In genomic region chr11:77775941-77776340, GRCh38 we compare ENCODE assay signal across 17 cellular contexts.
"Had no signal": no experiment of that assay in that cellular context is flagged by ENCODE, and none has a peak within 500 bp of the region (broad histone marks: within the 10 kb centered on the region; RNA-seq: fewer than 3 reads in every experiment).

No MANE protein-coding gene starts in this region.

- DNase-seq: activated CD4-positive, alpha-beta memory T cell treated with anti-CD3 and anti-CD28 coated beads for 36 hours; activated CD4-positive, CD25-positive, alpha-beta regulatory T cell; activated gamma-delta T cell treated with Interleukin-2 at 50 U/mL for 16 hours; activated naive CD4-positive, alpha-beta T cell treated with anti-CD3 and anti-CD28 coated beads, Interleukin-2, amount 10 ng/mL, durations not matched to agents 7 days and 5 days; activated naive CD8-positive, alpha-beta T cell treated with anti-CD3 and anti-CD28 coated beads for 36 hours; activated T-cell treated with anti-CD3 and anti-CD28 coated beads for 4 hours; activated T-cell treated with anti-CD3 and anti-CD28 coated beads, Interleukin-2, amount 50 U/mL, for 48 hours; cerebellar nuclear complex; NCI-H1105; NCI-H1436 treated with DMSO at 0.1 percent for 48 hours; NCI-H187; NCI-H510A treated with DMSO at 0.1 percent for 48 hours; T-helper 17 cell; T-helper 9 cell had no signal

- H3K9me3 Mint-ChIP-seq: activated CD4-positive, alpha-beta memory T cell treated with anti-CD3 and anti-CD28 coated beads for 36 hours; activated CD4-positive, alpha-beta T cell treated with anti-CD3 and anti-CD28 coated beads, Interleukin-2, amount 10 ng/mL, durations not matched to agents 7 days and 5 days; activated naive CD4-positive, alpha-beta T cell treated with anti-CD3 and anti-CD28 coated beads, Interleukin-2, amount 10 ng/mL, durations not matched to agents 7 days and 5 days; activated naive CD8-positive, alpha-beta T cell treated with anti-CD3 and anti-CD28 coated beads for 36 hours; activated T-helper 2 cell treated with anti-CD3 and anti-CD28 coated beads, Interferon-gamma antibody, Interleukin-2, Interleukin-4, amounts not matched to agents 10 μg/mL and 5 μg/mL and 100 μg/mL, durations not matched to agents 14 hours and 24 hours and 36 hours had no signal

- H3K9ac ChIP-seq: KMS-11 had no signal

- H3K36me3 Mint-ChIP-seq: activated CD4-positive, alpha-beta memory T cell treated with anti-CD3 and anti-CD28 coated beads for 36 hours; activated naive CD8-positive, alpha-beta T cell treated with anti-CD3 and anti-CD28 coated beads for 36 hours had no signal

- H3K4me2 ChIP-seq: KMS-11 had no signal

- H3K4me3 Mint-ChIP-seq: activated CD4-positive, alpha-beta memory T cell treated with anti-CD3 and anti-CD28 coated beads for 36 hours; activated CD4-positive, alpha-beta T cell treated with anti-CD3 and anti-CD28 coated beads, Interleukin-2, amount 10 ng/mL, durations not matched to agents 7 days and 5 days; activated naive CD4-positive, alpha-beta T cell treated with anti-CD3 and anti-CD28 coated beads, Interleukin-2, amount 10 ng/mL, durations not matched to agents 7 days and 5 days; activated naive CD8-positive, alpha-beta T cell treated with anti-CD3 and anti-CD28 coated beads for 36 hours; T-helper 17 cell had no signal

- ATAC-seq: T-helper 17 cell had no signal

- H3K27ac ChIP-seq: KMS-11 had no signal

- H3K27me3 Mint-ChIP-seq: activated CD4-positive, alpha-beta memory T cell treated with anti-CD3 and anti-CD28 coated beads for 36 hours; activated CD4-positive, alpha-beta T cell treated with anti-CD3 and anti-CD28 coated beads, Interleukin-2, amount 10 ng/mL, durations not matched to agents 7 days and 5 days; activated naive CD4-positive, alpha-beta T cell treated with anti-CD3 and anti-CD28 coated beads, Interleukin-2, amount 10 ng/mL, durations not matched to agents 7 days and 5 days; activated naive CD8-positive, alpha-beta T cell treated with anti-CD3 and anti-CD28 coated beads for 36 hours; T-helper 17 cell had no signal

- H3K27ac Mint-ChIP-seq: activated CD4-positive, alpha-beta memory T cell treated with anti-CD3 and anti-CD28 coated beads for 36 hours; activated CD4-positive, alpha-beta T cell treated with anti-CD3 and anti-CD28 coated beads, Interleukin-2, amount 10 ng/mL, durations not matched to agents 7 days and 5 days; activated naive CD4-positive, alpha-beta T cell treated with anti-CD3 and anti-CD28 coated beads, Interleukin-2, amount 10 ng/mL, durations not matched to agents 7 days and 5 days; activated naive CD8-positive, alpha-beta T cell treated with anti-CD3 and anti-CD28 coated beads for 36 hours; activated T-helper 2 cell treated with anti-CD3 and anti-CD28 coated beads, Interferon-gamma antibody, Interleukin-2, Interleukin-4, amounts not matched to agents 10 μg/mL and 5 μg/mL and 100 μg/mL, durations not matched to agents 14 hours and 24 hours and 36 hours; T-helper 17 cell had no signal
